In genomic region chrX:31223817-31224216, GRCh38 we compare ENCODE assay signal across 1 cellular context.
TF ChIP-seq lines count a peak whose summit lies in the region.

No MANE protein-coding gene starts in this region.

TF ChIP-seq in GM23338, 12 proteins besides CTCF, POLR2A, EP300 and RAD21 (continued from another document):
- TF ChIP-seq ETS1 (IDR thresholded peaks at IDR 0.05) (no peak), ZNF331 (CRISPR knock-in tag; IDR thresholded peaks at IDR 0.05; ENCODE audit: low read depth) (no peak)
